1 cellular context compared by ENCODE assay signal in the genomic region with DNA sequence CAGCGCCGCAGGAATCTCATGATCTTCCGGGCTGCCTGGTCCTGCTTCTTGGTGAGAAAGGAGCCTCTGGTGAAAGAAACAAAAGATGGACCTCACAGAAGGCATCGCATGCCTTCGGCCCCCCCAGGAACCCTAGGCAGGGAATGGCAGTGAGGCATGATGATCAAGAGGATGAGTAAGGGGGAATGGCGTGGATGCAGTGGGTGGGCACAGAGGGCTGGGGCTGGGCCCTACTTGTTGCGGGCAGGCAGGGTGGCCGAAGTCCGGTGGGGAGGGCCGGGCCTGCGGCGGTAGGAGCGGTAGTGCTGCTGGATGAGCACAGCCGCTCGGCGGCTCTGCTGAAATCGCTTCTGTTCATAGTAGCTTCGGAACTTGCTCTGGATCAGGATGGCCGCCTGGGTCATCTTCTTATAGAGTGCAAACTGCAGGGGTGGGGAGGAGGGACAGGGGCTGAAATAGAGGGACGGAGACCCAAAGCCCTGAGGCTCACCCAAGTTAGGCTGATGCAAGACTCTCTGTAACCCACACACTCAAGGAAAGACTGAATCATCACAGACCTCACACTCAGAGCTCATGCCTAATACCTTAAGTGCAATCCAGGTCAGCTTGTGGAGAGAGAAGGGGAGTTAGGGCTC.
TF ChIP-seq lines count a peak whose summit lies in the region.

No MANE protein-coding gene starts in this region.

TF ChIP-seq in A549, 52 proteins besides CTCF, POLR2A, EP300 and RAD21:
- TF ChIP-seq CHD2 (IDR thresholded peaks at IDR 0.05; ENCODE audit: low read length, partially characterized antibody), result no peak
- no peak for TF ChIP-seq ATOH8 (CRISPR knock-in tag; IDR thresholded peaks at IDR 0.05; ENCODE audit: low read depth)
- TF ChIP-seq NPAS2 (CRISPR knock-in tag; IDR thresholded peaks at IDR 0.05; ENCODE audit: borderline replicate concordance), result no peak
- no peak for TF ChIP-seq CBX2 (IDR thresholded peaks at IDR 0.05; ENCODE audit: borderline replicate concordance, low read depth)
- TF ChIP-seq SREBF2 (IDR thresholded peaks at IDR 0.05), result no peak
- no peak for TF ChIP-seq RARB (CRISPR knock-in tag; IDR thresholded peaks at IDR 0.05)
- no peak for TF ChIP-seq EHMT2 (IDR thresholded peaks at IDR 0.05; ENCODE audit: low read depth)
- TF ChIP-seq JUNB (IDR thresholded peaks at IDR 0.05), result no peak
- TF ChIP-seq HOXB5 (CRISPR knock-in tag; IDR thresholded peaks at IDR 0.05), result no peak
- TF ChIP-seq MAFK (IDR thresholded peaks at IDR 0.05; ENCODE audit: partially characterized antibody), result no peak
- TF ChIP-seq HOXB13 (CRISPR knock-in tag; IDR thresholded peaks at IDR 0.05; ENCODE audit: low read depth), result no peak
- no peak for TF ChIP-seq PHF8 (IDR thresholded peaks at IDR 0.05; ENCODE audit: borderline replicate concordance, low read depth)
- no peak for TF ChIP-seq BHLHE40 (IDR thresholded peaks at IDR 0.05; ENCODE audit: low read depth, low read length)
- no peak for TF ChIP-seq KDM5A (IDR thresholded peaks at IDR 0.05)
- TF ChIP-seq NR3C1 (IDR thresholded peaks at IDR 0.05), result no peak
- TF ChIP-seq CBX8 (IDR thresholded peaks at IDR 0.05), result no peak
TF ChIP-seq in A549: peak in this region for 0.
